Comparison of ENCODE assay signal across 1 cellular context in the genomic region with DNA sequence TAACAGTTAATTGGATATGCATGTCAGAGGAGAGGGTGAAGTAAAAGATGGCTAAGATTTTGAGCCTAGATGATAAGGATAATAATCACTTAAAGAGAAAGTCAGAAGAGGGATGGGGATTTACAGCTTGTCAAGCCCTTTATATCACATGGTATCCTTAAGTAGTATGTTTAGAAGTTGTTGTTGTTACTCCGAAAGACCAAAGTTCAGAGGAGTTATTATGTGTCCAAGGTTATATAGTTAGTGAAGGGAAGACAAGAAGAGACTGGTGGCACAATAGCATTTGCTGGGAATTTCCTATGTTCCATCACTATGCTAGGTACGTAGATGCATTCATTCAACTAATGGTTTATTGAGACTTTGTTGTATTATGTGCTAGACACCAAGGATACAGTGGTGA.
TF ChIP-seq lines count a peak whose summit lies in the region.

No MANE protein-coding gene starts in this region.

TF ChIP-seq in HepG2, 621 proteins besides CTCF, POLR2A, EP300 and RAD21:
- TF ChIP-seq SATB2 (CRISPR knock-in tag; IDR thresholded peaks at IDR 0.05) (no peak), HMGA1 (CRISPR knock-in tag; conservative IDR thresholded peaks at IDR 0.05) (no peak), ETV6 (CRISPR knock-in tag; conservative IDR thresholded peaks at IDR 0.05) (no peak), ZNF251 (CRISPR knock-in tag; IDR thresholded peaks at IDR 0.05) (no peak), KLF11 (CRISPR knock-in tag; IDR thresholded peaks at IDR 0.05) (no peak), NR2F2 (IDR thresholded peaks at IDR 0.05; ENCODE audit: borderline replicate concordance, low read depth) (no peak), MAFF (IDR thresholded peaks at IDR 0.05; ENCODE audit: low read depth, low read length) (no peak), ATF7 (IDR thresholded peaks at IDR 0.05) (no peak), ATF7 (CRISPR knock-in tag; IDR thresholded peaks at IDR 0.05) (no peak), PCBP2 (optimal IDR thresholded peaks at IDR 0.05; ENCODE audit: low read depth, low read length, poor library complexity, severe bottlenecking) (no peak), TGIF2 (CRISPR knock-in tag; IDR thresholded peaks at IDR 0.05) (no peak), TAF15 (IDR thresholded peaks at IDR 0.05; ENCODE audit: low read depth, low read length, poor library complexity, severe bottlenecking) (no peak), JUND (CRISPR knock-in tag; IDR thresholded peaks at IDR 0.05) (no peak), ZSCAN25 (CRISPR knock-in tag; IDR thresholded peaks at IDR 0.05) (no peak), IKZF4 (CRISPR knock-in tag; IDR thresholded peaks at IDR 0.05; ENCODE audit: borderline replicate concordance, low read depth, not compliant biosample characterization) (no peak)
- TF ChIP-seq, protein P1, sequence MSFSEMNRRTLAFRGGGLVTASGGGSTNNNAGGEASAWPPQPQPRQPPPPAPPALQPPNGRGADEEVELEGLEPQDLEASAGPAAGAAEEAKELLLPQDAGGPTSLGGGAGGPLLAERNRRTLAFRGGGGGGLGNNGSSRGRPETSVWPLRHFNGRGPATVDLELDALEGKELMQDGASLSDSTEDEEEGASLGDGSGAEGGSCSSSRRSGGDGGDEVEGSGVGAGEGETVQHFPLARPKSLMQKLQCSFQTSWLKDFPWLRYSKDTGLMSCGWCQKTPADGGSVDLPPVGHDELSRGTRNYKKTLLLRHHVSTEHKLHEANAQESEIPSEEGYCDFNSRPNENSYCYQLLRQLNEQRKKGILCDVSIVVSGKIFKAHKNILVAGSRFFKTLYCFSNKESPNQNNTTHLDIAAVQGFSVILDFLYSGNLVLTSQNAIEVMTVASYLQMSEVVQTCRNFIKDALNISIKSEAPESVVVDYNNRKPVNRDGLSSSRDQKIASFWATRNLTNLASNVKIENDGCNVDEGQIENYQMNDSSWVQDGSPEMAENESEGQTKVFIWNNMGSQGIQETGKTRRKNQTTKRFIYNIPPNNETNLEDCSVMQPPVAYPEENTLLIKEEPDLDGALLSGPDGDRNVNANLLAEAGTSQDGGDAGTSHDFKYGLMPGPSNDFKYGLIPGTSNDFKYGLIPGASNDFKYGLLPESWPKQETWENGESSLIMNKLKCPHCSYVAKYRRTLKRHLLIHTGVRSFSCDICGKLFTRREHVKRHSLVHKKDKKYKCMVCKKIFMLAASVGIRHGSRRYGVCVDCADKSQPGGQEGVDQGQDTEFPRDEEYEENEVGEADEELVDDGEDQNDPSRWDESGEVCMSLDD (CRISPR knock-in tag; IDR thresholded peaks at IDR 0.05; ENCODE audit: borderline replicate concordance) = no peak
